In genomic region chr4:149441338-149441737, GRCh38 we compare ENCODE assay signal across 18 cellular contexts.
A peak's percentile ranks its signal among the peaks of the same experiment; 100 is the strongest.
DNase-seq lines count a peak whose midpoint lies in the region; ATAC-seq, FAIRE-seq and TF ChIP-seq lines count a peak whose summit lies in the region.
"Had no signal": no experiment of that assay in that cellular context is flagged by ENCODE, and none has a peak within 500 bp of the region (broad histone marks: within the 10 kb centered on the region; RNA-seq: fewer than 3 reads in every experiment).

No MANE protein-coding gene starts in this region.

- no peak overlapping the region for H3K4me3 Mint-ChIP-seq in natural killer cell
- H3K4me3 Mint-ChIP-seq: activated naive CD4-positive, alpha-beta T cell treated with anti-CD3 and anti-CD28 coated beads, Interleukin-2, amount 50 U/mL, for 24 hours; GM23338; T-cell had no signal

- no peaks in the 10 kb centered on the region for H3K27me3 ChIP-seq in RWPE2 (ENCODE audit: insufficient read depth, poor library complexity, severe bottlenecking)
- H3K27me3 ChIP-seq: heart left ventricle had no signal

- peak; percentile 53; the same call in 1 of the 3 replicates for ATAC-seq in RWPE2 (ENCODE audit: low read depth)
- no peak for ATAC-seq in natural killer cell
- ATAC-seq: GM23338, heart left ventricle, K562, T-cell had no signal

- no peak for TF ChIP-seq CTCF in RWPE2 (IDR thresholded peaks at IDR 0.05; ENCODE audit: poor library complexity, severe bottlenecking)
- TF ChIP-seq CTCF in fibroblast of mammary gland (conservative IDR thresholded peaks at IDR 0.05; ENCODE audit: control insufficient read depth, insufficient read depth, low read depth, low read length): no peak
- TF ChIP-seq CTCF in natural killer cell (IDR thresholded peaks at IDR 0.05): no peak

- no peak overlapping the region for H3K27ac Mint-ChIP-seq in natural killer cell
- H3K27ac Mint-ChIP-seq: activated naive CD4-positive, alpha-beta T cell treated with anti-CD3 and anti-CD28 coated beads, Interleukin-2, amount 50 U/mL, for 24 hours; GM23338; T-cell had no signal

- H3K4me3 ChIP-seq in RWPE2 (ENCODE audit: severe bottlenecking) (no peak overlapping the region), fibroblast of mammary gland (ENCODE audit: control insufficient read depth, low read depth, low read length) (no peak overlapping the region)
- H3K4me3 ChIP-seq: GM23338, heart left ventricle, K562 had no signal

- H3K36me3 ChIP-seq in RWPE2 (ENCODE audit: low read depth): no peaks in the 10 kb centered on the region
- H3K36me3 ChIP-seq: heart left ventricle had no signal

- H3K27ac ChIP-seq in RWPE2 (ENCODE audit: poor library complexity, severe bottlenecking): no peak overlapping the region
- H3K27ac ChIP-seq: heart left ventricle had no signal

- H3K9me3 Mint-ChIP-seq in natural killer cell: peaks cover 5 to 8% of the 10 kb centered on the region in 2 donors
- H3K9me3 Mint-ChIP-seq: activated naive CD4-positive, alpha-beta T cell treated with anti-CD3 and anti-CD28 coated beads, Interleukin-2, amount 50 U/mL, for 24 hours; GM23338; T-cell had no signal

- H3K4me1 Mint-ChIP-seq in natural killer cell: no peaks in the 10 kb centered on the region
- H3K4me1 Mint-ChIP-seq: activated naive CD4-positive, alpha-beta T cell treated with anti-CD3 and anti-CD28 coated beads, Interleukin-2, amount 50 U/mL, for 24 hours; GM23338; T-cell had no signal

- FAIRE-seq in urothelium cell line (lab: Jason Lieb, UNC): no peak
- FAIRE-seq: GM18507, K562 had no signal

- H3K27me3 Mint-ChIP-seq in natural killer cell (ENCODE audit: low read depth in 2 of 2): no peaks in the 10 kb centered on the region
- H3K27me3 Mint-ChIP-seq: activated naive CD4-positive, alpha-beta T cell treated with anti-CD3 and anti-CD28 coated beads, Interleukin-2, amount 50 U/mL, for 24 hours; T-cell had no signal

- H3K4me1 ChIP-seq in RWPE2 (ENCODE audit: insufficient read depth, poor library complexity, severe bottlenecking): no peaks in the 10 kb centered on the region
- H3K4me1 ChIP-seq: heart left ventricle had no signal

- H3K36me3 Mint-ChIP-seq in natural killer cell: no peaks in the 10 kb centered on the region
- H3K36me3 Mint-ChIP-seq: activated naive CD4-positive, alpha-beta T cell treated with anti-CD3 and anti-CD28 coated beads, Interleukin-2, amount 50 U/mL, for 24 hours; T-cell had no signal

- H3K9me3 ChIP-seq in RWPE2 (ENCODE audit: severe bottlenecking): no peaks in the 10 kb centered on the region
- H3K9me3 ChIP-seq: heart left ventricle had no signal

- DNase-seq in H4 (ENCODE audit: low spot score): peak; percentile 74
- no peak for DNase-seq in RWPE2 (ENCODE audit: low spot score)
- DNase-seq in fibroblast of mammary gland (ENCODE audit: low read depth): peak; percentile 74
- DNase-seq in urothelium cell line (ENCODE audit: low spot score): peak; percentile 16
- no peak for DNase-seq in NCI-H446 (lab: John Stamatoyannopoulos, UW)
- DNase-seq in natural killer cell: no peak
- no peak for DNase-seq in T-helper 1 cell
- DNase-seq: activated CD4-positive, CD25-positive, alpha-beta regulatory T cell treated with anti-CD3 and anti-CD28 coated beads, Interleukin-2, amount 50 U/mL, for 72 hours; GF-D8; heart left ventricle; NCI-H1436; NCI-H524; posterior cingulate gyrus; T-cell had no signal

- intact Hi-C loops in natural killer cell (cut with micrococcal nuclease): no loop called here

Comparison
In these comparisons a context has a peak if more than half of its experiments do, and no peak if none do; other contexts are left out.
1. DNase-seq: peak in H4 (single experiment), fibroblast of mammary gland (single experiment) and urothelium cell line (single experiment); none in RWPE2 (single experiment), NCI-H446 (0 of 2), natural killer cell (single experiment) and T-helper 1 cell (0 of 5).